18 cellular contexts compared by ENCODE assay signal in genomic region chr3:83941990-83942710, GRCh38.
"Had no signal": no experiment of that assay in that cellular context is flagged by ENCODE, and none has a peak within 500 bp of the region (broad histone marks: within the 10 kb centered on the region; RNA-seq: fewer than 3 reads in every experiment).

No MANE protein-coding gene starts in this region.

- H3K36me3 Mint-ChIP-seq: stimulated activated naive B cell treated with anti-CD40 and anti-IgM and Interleukin-4, amounts not matched to agents 10 μg/mL and 1 μg/mL and 100 μg/mL, for 72 hours had no signal

- H3K4me1 Mint-ChIP-seq: naive thymus-derived CD8-positive, alpha-beta T cell; stimulated activated naive B cell treated with anti-CD40 and anti-IgM and Interleukin-4, amounts not matched to agents 10 μg/mL and 1 μg/mL and 100 μg/mL, for 72 hours; stimulated activated naive CD8-positive, alpha-beta T cell treated with anti-CD3 and anti-CD28 coated beads, Interleukin-15, amount 100 ng/mL, for 72 hours had no signal

- H3K27me3 Mint-ChIP-seq: naive thymus-derived CD8-positive, alpha-beta T cell; stimulated activated naive B cell treated with anti-CD40 and anti-IgM and Interleukin-4, amounts not matched to agents 10 μg/mL and 1 μg/mL and 100 μg/mL, for 72 hours; stimulated activated naive CD8-positive, alpha-beta T cell treated with anti-CD3 and anti-CD28 coated beads, Interleukin-15, amount 100 ng/mL, for 72 hours had no signal

- H3K36me3 ChIP-seq: heart right ventricle, ovary, spleen, thoracic aorta had no signal

- H3K4me3 ChIP-seq: dorsolateral prefrontal cortex, heart right ventricle, mucosa of descending colon, ovary, spleen, thoracic aorta had no signal

- H3K27ac ChIP-seq: dorsolateral prefrontal cortex, heart right ventricle, ovary, spleen, thoracic aorta had no signal

- H3K27ac Mint-ChIP-seq: naive thymus-derived CD8-positive, alpha-beta T cell; stimulated activated naive B cell treated with anti-CD40 and anti-IgM and Interleukin-4, amounts not matched to agents 10 μg/mL and 1 μg/mL and 100 μg/mL, for 72 hours; stimulated activated naive CD8-positive, alpha-beta T cell treated with anti-CD3 and anti-CD28 coated beads, Interleukin-15, amount 100 ng/mL, for 72 hours had no signal

- H3K9me3 ChIP-seq: ovary, thoracic aorta had no signal

- ATAC-seq: heart right ventricle; left lobe of liver; mucosa of descending colon; naive thymus-derived CD8-positive, alpha-beta T cell; stimulated activated naive B cell treated with anti-CD40 and anti-IgM and Interleukin-4, amounts not matched to agents 10 μg/mL and 1 μg/mL and 100 μg/mL, for 72 hours; stimulated activated naive CD8-positive, alpha-beta T cell treated with anti-CD3 and anti-CD28 coated beads, Interleukin-15, amount 100 ng/mL, for 72 hours had no signal

- DNase-seq: cortex of kidney; dorsolateral prefrontal cortex; effector CD8-positive, alpha-beta T cell; heart right ventricle; hypothalamus; kidney glomerular epithelial cell; mucosa of descending colon; naive thymus-derived CD8-positive, alpha-beta T cell; ovary; right cardiac atrium; spleen; stimulated activated CD4-positive, alpha-beta T cell treated with anti-CD3 and anti-CD28 coated beads, Interleukin-2, amount 100 ng/mL, for 24 hours; stimulated activated CD4-positive, alpha-beta T cell treated with anti-CD3 and anti-CD28 coated beads, Interleukin-4, amount 100 ng/mL, for 4 hours; stimulated activated naive B cell treated with anti-CD40 and anti-IgM and Interleukin-4, amounts not matched to agents 10 μg/mL and 1 μg/mL and 100 μg/mL, for 72 hours; stimulated activated naive CD8-positive, alpha-beta T cell treated with anti-CD3 and anti-CD28 coated beads, Interleukin-15, amount 100 ng/mL, for 72 hours; trophoblast cell had no signal

- H3K27me3 ChIP-seq: dorsolateral prefrontal cortex, heart right ventricle, ovary, spleen had no signal

- H3K4me3 Mint-ChIP-seq: naive thymus-derived CD8-positive, alpha-beta T cell; stimulated activated naive B cell treated with anti-CD40 and anti-IgM and Interleukin-4, amounts not matched to agents 10 μg/mL and 1 μg/mL and 100 μg/mL, for 72 hours; stimulated activated naive CD8-positive, alpha-beta T cell treated with anti-CD3 and anti-CD28 coated beads, Interleukin-15, amount 100 ng/mL, for 72 hours had no signal

- H3K4me1 ChIP-seq: spleen had no signal
